9 cellular contexts compared by ENCODE assay signal in genomic region chr11:469684-470667, GRCh38. TPM values are rescaled to one million over a fixed set of nuclear protein-coding genes. Genes with fewer than 3 reads are reported as not detected.
DNase-seq lines count a peak whose midpoint lies in the region; ATAC-seq and TF ChIP-seq lines count a peak whose summit lies in the region.
"Had no signal": no experiment of that assay in that cellular context is flagged by ENCODE, and none has a peak within 500 bp of the region (broad histone marks: within the 10 kb centered on the region; RNA-seq: fewer than 3 reads in every experiment).

No MANE protein-coding gene starts in this region.

- no peak for TF ChIP-seq POLR2A in erythroblast (IDR thresholded peaks at IDR 0.05; ENCODE audit: low read length)

- H3K4me3 Mint-ChIP-seq in activated T-cell treated with anti-CD3 and anti-CD28 coated beads, Interleukin-2, amount 50 U/mL, for 24 hours, result no peak overlapping the region
- H3K4me3 Mint-ChIP-seq in activated T-cell treated with anti-CD3 and anti-CD28 coated beads, Interleukin-2, amount 50 U/mL, for 72 hours, result no peak overlapping the region
- H3K4me3 Mint-ChIP-seq in endothelial cell (ENCODE audit: unreplicated experiment), result peak overlapping the region; percentile 62

- no peak for ATAC-seq in activated T-cell treated with anti-CD3 and anti-CD28 coated beads, Interleukin-2, amount 50 U/mL, for 72 hours (replicated peaks in 1 of 2)

- peaks cover 19% of the 10 kb centered on the region for H3K36me3 Mint-ChIP-seq in activated T-cell treated with anti-CD3 and anti-CD28 coated beads, Interleukin-2, amount 50 U/mL, for 24 hours (ENCODE audit: low read depth)
- H3K36me3 Mint-ChIP-seq in activated T-cell treated with anti-CD3 and anti-CD28 coated beads, Interleukin-2, amount 50 U/mL, for 72 hours (ENCODE audit: insufficient read depth in 2 of 2), result peaks cover 2 to 3% of the 10 kb centered on the region in 2 donors
- peaks cover 5% of the 10 kb centered on the region for H3K36me3 Mint-ChIP-seq in endothelial cell (ENCODE audit: low read depth, unreplicated experiment)

- TF ChIP-seq CTCF in endothelial cell (IDR thresholded peaks at IDR 0.05; ENCODE audit: unreplicated experiment), result no peak

- no peaks in the 10 kb centered on the region for H3K36me3 ChIP-seq in urinary bladder (ENCODE audit: insufficient read depth)

- H3K4me1 ChIP-seq in urinary bladder (ENCODE audit: insufficient read depth), result no peaks in the 10 kb centered on the region

- H3K27ac Mint-ChIP-seq in activated T-cell treated with anti-CD3 and anti-CD28 coated beads, Interleukin-2, amount 50 U/mL, for 24 hours, result peak overlapping the region; percentile 5
- no peak overlapping the region for H3K27ac Mint-ChIP-seq in activated T-cell treated with anti-CD3 and anti-CD28 coated beads, Interleukin-2, amount 50 U/mL, for 72 hours
- peak overlapping the region; percentile 94 for H3K27ac Mint-ChIP-seq in endothelial cell (ENCODE audit: unreplicated experiment)

- H3K27me3 Mint-ChIP-seq in activated T-cell treated with anti-CD3 and anti-CD28 coated beads, Interleukin-2, amount 50 U/mL, for 24 hours, result no peaks in the 10 kb centered on the region
- H3K27me3 Mint-ChIP-seq in activated T-cell treated with anti-CD3 and anti-CD28 coated beads, Interleukin-2, amount 50 U/mL, for 72 hours (ENCODE audit: low read depth), result no peaks in the 10 kb centered on the region
- peaks cover 7% of the 10 kb centered on the region for H3K27me3 Mint-ChIP-seq in endothelial cell (ENCODE audit: unreplicated experiment)

- no peak overlapping the region for H3K4me3 ChIP-seq in urinary bladder (ENCODE audit: low read depth, low read length)

- WGBS in urinary bladder, result 58% methylated on average over 30 of the region's 30 CpGs

- DNase-seq in activated T-cell treated with anti-CD3 and anti-CD28 coated beads, Interleukin-2, amount 50 U/mL, for 24 hours, result no peak
- no peak for DNase-seq in activated T-cell treated with anti-CD3 and anti-CD28 coated beads, Interleukin-2, amount 50 U/mL, for 72 hours
- peak; percentile 37 for DNase-seq in endothelial cell (ENCODE audit: low spot score)
- peak; percentile 88 for DNase-seq in midbrain (lab: John Stamatoyannopoulos, UW)
- no peak for DNase-seq in erythroblast (lab: John Stamatoyannopoulos, UW)
- DNase-seq in NCI-H1092 treated with DMSO at 0.1 percent for 48 hours (lab: John Stamatoyannopoulos, UW), result no peak
- DNase-seq in NCI-H128 (lab: John Stamatoyannopoulos, UW; ENCODE audit: unreplicated experiment), result no peak
- DNase-seq: NCI-H524 had no signal

- peak overlapping the region; percentile 53 for H3K27ac ChIP-seq in urinary bladder (ENCODE audit: low read depth)

- H3K9me3 Mint-ChIP-seq in activated T-cell treated with anti-CD3 and anti-CD28 coated beads, Interleukin-2, amount 50 U/mL, for 24 hours, result no peaks in the 10 kb centered on the region
- H3K9me3 Mint-ChIP-seq in activated T-cell treated with anti-CD3 and anti-CD28 coated beads, Interleukin-2, amount 50 U/mL, for 72 hours, result no peaks in the 10 kb centered on the region
- H3K9me3 Mint-ChIP-seq in endothelial cell (ENCODE audit: unreplicated experiment), result no peaks in the 10 kb centered on the region

- H3K4me1 Mint-ChIP-seq in activated T-cell treated with anti-CD3 and anti-CD28 coated beads, Interleukin-2, amount 50 U/mL, for 24 hours (ENCODE audit: low read depth), result no peaks in the 10 kb centered on the region
- peaks cover 4% of the 10 kb centered on the region for H3K4me1 Mint-ChIP-seq in activated T-cell treated with anti-CD3 and anti-CD28 coated beads, Interleukin-2, amount 50 U/mL, for 72 hours (ENCODE audit: low read depth)
- peaks cover 33% of the 10 kb centered on the region for H3K4me1 Mint-ChIP-seq in endothelial cell (ENCODE audit: unreplicated experiment)

RNA-seq across cellular contexts. Expression of gene PTDSS2, which starts 19.9 kb away (rescaled TPM):
- total RNA-seq in activated T-cell treated with anti-CD3 and anti-CD28 coated beads, Interleukin-2, amount 50 U/mL, for 72 hours, result 10 to 100 TPM; 20.6 to 22.5 TPM
- 46.4 TPM for total RNA-seq in endothelial cell (ENCODE audit: unreplicated experiment)
- total RNA-seq in urinary bladder, result 13.5 TPM
- polyA plus RNA-seq in urinary bladder, result 27.0 TPM

RNA-seq across cellular contexts. Expression of gene ANO9, which starts 28.2 kb away (rescaled TPM):
- 10 to 100 TPM; 34.3 to 56.5 TPM for total RNA-seq in activated T-cell treated with anti-CD3 and anti-CD28 coated beads, Interleukin-2, amount 50 U/mL, for 72 hours
- total RNA-seq in endothelial cell (ENCODE audit: unreplicated experiment) (0.41 TPM), urinary bladder (1.3 TPM)
- polyA plus RNA-seq in urinary bladder, result 5.1 TPM

RNA-seq across cellular contexts. Expression of gene RNH1, which starts 37.1 kb away (rescaled TPM):
- 10 to 100 TPM; 88.9 to 95.3 TPM for total RNA-seq in activated T-cell treated with anti-CD3 and anti-CD28 coated beads, Interleukin-2, amount 50 U/mL, for 72 hours
- total RNA-seq in endothelial cell (ENCODE audit: unreplicated experiment), result 61.1 TPM
- total RNA-seq in urinary bladder, result 71.5 TPM
- 271 TPM for polyA plus RNA-seq in urinary bladder

RNA-seq across cellular contexts. Expression of gene SIGIRR, which starts 55.2 kb away (rescaled TPM):
- 10 to 100 TPM; 59.3 to 68.4 TPM for total RNA-seq in activated T-cell treated with anti-CD3 and anti-CD28 coated beads, Interleukin-2, amount 50 U/mL, for 72 hours
- total RNA-seq in endothelial cell (ENCODE audit: unreplicated experiment), result 18.7 TPM
- total RNA-seq in urinary bladder, result 11.8 TPM
- 61.2 TPM for polyA plus RNA-seq in urinary bladder

Comparison
In these comparisons a context has a peak if more than half of its experiments do, and no peak if none do; other contexts are left out.
1. DNase-seq: peak in endothelial cell (single experiment) and midbrain (single experiment); none in activated T-cell treated with anti-CD3 and anti-CD28 coated beads, Interleukin-2, amount 50 U/mL, for 24 hours (single experiment), activated T-cell treated with anti-CD3 and anti-CD28 coated beads, Interleukin-2, amount 50 U/mL, for 72 hours (0 of 2), erythroblast (0 of 2), NCI-H1092 treated with DMSO at 0.1 percent for 48 hours (single experiment) and NCI-H128 (single experiment).
2. RNA of gene ANO9, which starts 28.2 kb away (total RNA-seq): 34.3 to 56.5 TPM in activated T-cell treated with anti-CD3 and anti-CD28 coated beads, Interleukin-2, amount 50 U/mL, for 72 hours; 1.3 TPM in urinary bladder (single experiment) and 0.41 TPM in endothelial cell (single experiment); every median in the first group is over 10 times any median in the second.